9 cellular contexts compared by ENCODE assay signal in the genomic region with DNA sequence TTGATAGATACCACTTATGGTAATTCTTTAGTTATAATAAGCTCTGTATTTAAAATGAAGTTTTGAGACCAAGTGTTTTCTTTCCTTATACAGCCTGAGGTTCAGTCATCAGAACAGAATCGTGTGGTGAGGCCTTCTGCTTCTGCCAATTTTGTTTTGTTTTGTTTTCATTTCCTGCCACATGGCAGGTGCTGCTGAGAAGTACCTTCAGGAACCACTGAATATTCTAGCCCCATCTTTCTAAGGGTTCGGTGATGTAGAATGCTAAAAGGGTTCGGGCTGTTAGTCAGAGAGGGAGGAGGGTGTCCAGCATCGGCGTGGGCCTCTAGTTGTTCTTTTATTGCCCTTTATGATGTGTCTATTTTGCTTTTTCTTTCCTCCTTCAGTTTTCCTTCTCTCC. TPM values are rescaled to one million over a fixed set of nuclear protein-coding genes. Genes with fewer than 3 reads are reported as not detected.
DNase-seq lines count a peak whose midpoint lies in the region; ATAC-seq and TF ChIP-seq lines count a peak whose summit lies in the region.
"Had no signal": no experiment of that assay in that cellular context is flagged by ENCODE, and none has a peak within 500 bp of the region (broad histone marks: within the 10 kb centered on the region; RNA-seq: fewer than 3 reads in every experiment).

No MANE protein-coding gene starts in this region.

- TF ChIP-seq POLR2A in spleen (IDR thresholded peaks at IDR 0.05) (no peak), vagina (IDR thresholded peaks at IDR 0.05) (no peak)

- H3K79me2 ChIP-seq in KMS-11 (ENCODE audit: insufficient read depth, low read depth), result peaks cover 75% of the 10 kb centered on the region

- H3K36me3 ChIP-seq in KMS-11 (ENCODE audit: insufficient read depth) (no peaks in the 10 kb centered on the region), ascending aorta (no peaks in the 10 kb centered on the region), spleen (peaks cover 0 to 12% (median 0%) of the 10 kb centered on the region in 6 donors), vagina (no peaks in the 10 kb centered on the region)

- peak overlapping the region; percentile 65 for H3K4me2 ChIP-seq in KMS-11

- TF ChIP-seq CTCF in KMS-11 (conservative IDR thresholded peaks at IDR 0.05; ENCODE audit: low read depth, low read length) (no peak), ascending aorta (IDR thresholded peaks at IDR 0.05) (no peak), spleen (IDR thresholded peaks at IDR 0.05 in 8 of 11, conservative IDR thresholded peaks at IDR 0.05 in 3 of 11) (peak in 1 of 11 experiments; percentile 20), vagina (IDR thresholded peaks at IDR 0.05) (no peak)

- peak; percentile 29 to 41 for DNase-seq in SHP77 (lab: John Stamatoyannopoulos, UW)
- DNase-seq in SHP77 treated with DMSO at 0.1 percent for 48 hours (lab: John Stamatoyannopoulos, UW), result no peak
- DNase-seq in ascending aorta (ENCODE audit: low spot score in 2 of 2), result no peak
- DNase-seq in spleen, result no peak
- no peak for DNase-seq in HuH-7.5 (ENCODE audit: low spot score)
- DNase-seq in vagina (ENCODE audit: extremely low spot score in 2 of 2), result no peak
- DNase-seq: anterior cingulate cortex had no signal

- no peak for ATAC-seq in GM21619 (IDR thresholded peaks at IDR 0.05; ENCODE audit: unreplicated experiment)

- H3K9ac ChIP-seq in KMS-11, result no peak overlapping the region

- no peak overlapping the region for H2AFZ ChIP-seq in KMS-11 (ENCODE audit: low read depth)

- H3K9me3 ChIP-seq in ascending aorta (no peaks in the 10 kb centered on the region), spleen (no peaks in the 10 kb centered on the region), vagina (no peaks in the 10 kb centered on the region)

- H3K4me1 ChIP-seq in KMS-11 (ENCODE audit: low read depth, poor library complexity, severe bottlenecking) (peaks cover 50% of the 10 kb centered on the region), ascending aorta (peaks cover 7 to 44% of the 10 kb centered on the region in 2 donors), spleen (peaks cover 20 to 82% (median 56%) of the 10 kb centered on the region in 6 donors), vagina (peaks cover 31% of the 10 kb centered on the region)

- no peaks in the 10 kb centered on the region for H3K27me3 ChIP-seq in KMS-11 (ENCODE audit: insufficient read depth, low read depth)
- no peaks in the 10 kb centered on the region for H3K27me3 ChIP-seq in ascending aorta
- H3K27me3 ChIP-seq in spleen (replicated peaks in 1 of 7), result no peaks in the 10 kb centered on the region
- H3K27me3 ChIP-seq in vagina, result no peaks in the 10 kb centered on the region

- intact Hi-C loops in ascending aorta (cut with DNase I) (no loop called here), spleen (cut with DNase I; ENCODE audit: low total_unique reads) (no loop called here), vagina (cut with DNase I) (no loop called here)

- peaks cover 6% of the 10 kb centered on the region for H4K20me1 ChIP-seq in KMS-11 (ENCODE audit: insufficient read depth)

- H3K27ac ChIP-seq in KMS-11 (no peak overlapping the region), ascending aorta (peak overlapping the region; percentile 74 to 82), spleen (peak overlapping the region in 7 of 8 donors; percentile 17 to 63 (median 41)), vagina (no peak overlapping the region)

- H3K4me3 ChIP-seq in KMS-11 (IDR thresholded peaks at IDR 0.05; ENCODE audit: insufficient read depth, low read depth, low read length) (no peak overlapping the region), ascending aorta (peak overlapping the region in 1 of 2 donors; percentile 36), spleen (no peak overlapping the region), vagina (no peak overlapping the region)

- 37 to 68% (median 46%) methylated on average over 5 of the region's 5 CpGs for WGBS in spleen, 5 donors

RNA-seq across cellular contexts. Expression of a gene that starts 25.8 kb away (rescaled TPM):
- 22.4 TPM for total RNA-seq in ascending aorta
- total RNA-seq in spleen, result 100 to 1,000 TPM in 4 of 7 donors, 10 to 100 TPM in 3; 85.1 to 221 (median 103) TPM
- polyA plus RNA-seq in spleen, result 10 to 100 TPM in 1 of 3 donors, 1 to 10 TPM in 2; 1.2 to 17.7 (median 1.7) TPM
- total RNA-seq in vagina, result 32.7 TPM

Comparison
In these comparisons a context has a peak if more than half of its experiments do, and no peak if none do; other contexts are left out.
1. DNase-seq: peak in SHP77 (2 of 2); none in SHP77 treated with DMSO at 0.1 percent for 48 hours (single experiment), ascending aorta (0 of 2), spleen (single experiment), HuH-7.5 (single experiment) and vagina (0 of 2).
2. H3K27ac ChIP-seq: peak in ascending aorta (2 of 2) and spleen (7 of 8); none in KMS-11 (single experiment) and vagina (single experiment).